8 cellular contexts compared by ENCODE assay signal in the genomic region with DNA sequence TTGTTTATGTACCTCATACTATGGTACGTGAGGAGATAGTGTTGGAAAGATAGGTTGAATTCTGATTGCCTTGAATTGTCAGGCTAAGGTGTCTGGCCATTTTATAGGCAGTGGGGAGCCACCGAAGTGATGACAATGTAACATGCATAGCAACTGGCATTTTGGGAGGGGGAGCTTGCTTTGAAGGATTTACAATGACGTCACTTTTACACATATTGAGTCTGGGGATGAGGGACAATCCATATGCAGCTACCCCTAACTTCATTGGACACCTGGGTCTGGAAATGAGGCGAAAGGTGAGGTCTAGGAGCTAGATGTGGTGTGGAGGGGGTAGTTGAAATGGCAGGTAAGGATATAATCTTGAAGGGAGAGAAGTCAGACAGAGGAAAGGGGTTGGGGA. TPM values are rescaled to one million over a fixed set of nuclear protein-coding genes. Genes with fewer than 3 reads are reported as not detected.
"Had no signal": no experiment of that assay in that cellular context is flagged by ENCODE, and none has a peak within 500 bp of the region (broad histone marks: within the 10 kb centered on the region; RNA-seq: fewer than 3 reads in every experiment).

No MANE protein-coding gene starts in this region.

- FAIRE-seq: G401.6, GM12891, GM12892, GM18507, GM19239 had no signal

- DNase-seq: GDM1, GF-D8 had no signal

RNA-seq across cellular contexts. Expression of a gene that starts 7.7 kb away (rescaled TPM):
- total RNA-seq: G401 had no signal
